8 cellular contexts compared by ENCODE assay signal in genomic region chr1:93078935-93079654, GRCh38. TPM values are rescaled to one million over a fixed set of nuclear protein-coding genes. Genes with fewer than 3 reads are reported as not detected.
DNase-seq lines count a peak whose midpoint lies in the region; ATAC-seq lines count a peak whose summit lies in the region.

Gene MTF2, plus strand, starts transcription at chr1:93079283. Its CDS starts 244 bp downstream, at chr1:93079527.

- H3K27me3 Mint-ChIP-seq in activated CD4-positive, alpha-beta T cell treated with anti-CD3 and anti-CD28 coated beads, Interleukin-2, amount 10 ng/mL, durations not matched to agents 24 days and 14 days, result no peaks in the 10 kb centered on the region

- DNase-seq in C1 segment of cervical spinal cord (lab: John Stamatoyannopoulos, UW), result peak; percentile 28 to 96 (median 88)
- DNase-seq in NCI-H69 (lab: John Stamatoyannopoulos, UW), result peak; percentile 96
- DNase-seq in activated CD4-positive, alpha-beta T cell treated with anti-CD3 and anti-CD28 coated beads, Interleukin-2, amount 10 ng/mL, durations not matched to agents 24 days and 14 days, result peak; percentile 98
- peak; percentile 68 for DNase-seq in cortex of kidney (lab: John Stamatoyannopoulos, UW)
- peak; percentile 96 to 97 for DNase-seq in left colon
- peak; percentile 90 to 92 for DNase-seq in stimulated activated CD4-positive, alpha-beta T cell treated with anti-CD3 and anti-CD28 coated beads, Interleukin-1b, Interleukin-23, amount 100 ng/mL, for 4 hours (ENCODE audit: low read depth in 2 of 2)

- ATAC-seq in GM19351 (IDR thresholded peaks at IDR 0.05; ENCODE audit: unreplicated experiment), result peak; percentile 66
- ATAC-seq in HG03520 (IDR thresholded peaks at IDR 0.05; ENCODE audit: unreplicated experiment), result peak; percentile 77
- peak; percentile 90 for ATAC-seq in left colon

- H3K4me1 Mint-ChIP-seq in activated CD4-positive, alpha-beta T cell treated with anti-CD3 and anti-CD28 coated beads, Interleukin-2, amount 10 ng/mL, durations not matched to agents 24 days and 14 days, result peaks cover 35% of the 10 kb centered on the region

- H3K36me3 Mint-ChIP-seq in activated CD4-positive, alpha-beta T cell treated with anti-CD3 and anti-CD28 coated beads, Interleukin-2, amount 10 ng/mL, durations not matched to agents 24 days and 14 days (ENCODE audit: low read depth), result peaks cover 20% of the 10 kb centered on the region

- peak within 1 kb of the TSS; percentile 99 for H3K4me3 Mint-ChIP-seq in activated CD4-positive, alpha-beta T cell treated with anti-CD3 and anti-CD28 coated beads, Interleukin-2, amount 10 ng/mL, durations not matched to agents 24 days and 14 days

- H3K9me3 Mint-ChIP-seq in activated CD4-positive, alpha-beta T cell treated with anti-CD3 and anti-CD28 coated beads, Interleukin-2, amount 10 ng/mL, durations not matched to agents 24 days and 14 days, result no peaks in the 10 kb centered on the region

- intact Hi-C loops in activated CD4-positive, alpha-beta T cell treated with anti-CD3 and anti-CD28 coated beads, Interleukin-2, amount 10 ng/mL, durations not matched to agents 24 days and 14 days (cut with micrococcal nuclease), result loop anchor here (1.0 to 10.0 kb wide), 5 partner anchors 37 to 766 kb away; partner anchors contain the start of genes CCDC18, DIPK1A and TMED5
- intact Hi-C loops in left colon (cut with DNase I, micrococcal nuclease), result no loop called here

- H3K27ac Mint-ChIP-seq in activated CD4-positive, alpha-beta T cell treated with anti-CD3 and anti-CD28 coated beads, Interleukin-2, amount 10 ng/mL, durations not matched to agents 24 days and 14 days, result peak within 1 kb of the TSS; percentile 94

RNA-seq across cellular contexts. Expression of gene MTF2, which starts in this region (rescaled TPM):
- 63.7 and 64.3 TPM in 2 replicates for total RNA-seq in activated CD4-positive, alpha-beta T cell treated with anti-CD3 and anti-CD28 coated beads, Interleukin-2, amount 10 ng/mL, durations not matched to agents 24 days and 14 days
- total RNA-seq in left colon, result 10 to 100 TPM; 24.4 to 26.3 TPM

Comparison
In these comparisons a context has a peak if more than half of its experiments do, and no peak if none do; other contexts are left out.
1. Peak in every context shown above with its lines: DNase-seq and ATAC-seq.